ENCODE assay signal across 26 cellular contexts in genomic region chr20:13166006-13166405, GRCh38. TPM values are rescaled to one million over a fixed set of nuclear protein-coding genes. Genes with fewer than 3 reads are reported as not detected.
"Had no signal": no experiment of that assay in that cellular context is flagged by ENCODE, and none has a peak within 500 bp of the region (broad histone marks: within the 10 kb centered on the region; RNA-seq: fewer than 3 reads in every experiment).

No MANE protein-coding gene starts in this region.

- H3K4me1 ChIP-seq: colonic mucosa, left lung, uterus had no signal

- H3K36me3 ChIP-seq: brain microvascular endothelial cell, colonic mucosa, left lung, thoracic aorta, uterus had no signal

- H3K27ac Mint-ChIP-seq: activated CD4-positive, alpha-beta memory T cell treated with anti-CD3 and anti-CD28 coated beads, Interleukin-2, amount 10 ng/mL, durations not matched to agents 7 days and 5 days; activated CD4-positive, alpha-beta T cell treated with anti-CD3 and anti-CD28 coated beads, Interleukin-2, amount 10 ng/mL, durations not matched to agents 7 days and 5 days; activated T-cell treated with anti-CD3 and anti-CD28 coated beads, Interleukin-2, amount 50 U/mL, for 24 hours; nephron; progenitor cell of endocrine pancreas; stimulated activated effector memory CD8-positive, alpha-beta T cell treated with anti-CD3 and anti-CD28 coated beads, Interleukin-12 subunit alpha, Interleukin-12 subunit beta, amount 100 ng/mL, for 72 hours; stimulated activated naive CD8-positive, alpha-beta T cell treated with anti-CD3 and anti-CD28 coated beads, Interleukin-15, Interleukin-2, amounts not matched to agents 100 ng/mL and 50 ng/mL, for 24 hours; type B pancreatic cell had no signal

- H3K27me3 ChIP-seq: brain microvascular endothelial cell, colonic mucosa, left lung, uterus had no signal

- H3K27me3 Mint-ChIP-seq: activated CD4-positive, alpha-beta memory T cell treated with anti-CD3 and anti-CD28 coated beads, Interleukin-2, amount 10 ng/mL, durations not matched to agents 7 days and 5 days; activated CD4-positive, alpha-beta T cell treated with anti-CD3 and anti-CD28 coated beads, Interleukin-2, amount 10 ng/mL, durations not matched to agents 7 days and 5 days; progenitor cell of endocrine pancreas; stimulated activated naive CD8-positive, alpha-beta T cell treated with anti-CD3 and anti-CD28 coated beads, Interleukin-15, Interleukin-2, amounts not matched to agents 100 ng/mL and 50 ng/mL, for 24 hours; type B pancreatic cell had no signal

- H3K4me3 ChIP-seq: colonic mucosa, left lung, skin epidermis, thoracic aorta, uterus had no signal

- H3K36me3 Mint-ChIP-seq: stimulated activated effector memory CD8-positive, alpha-beta T cell treated with anti-CD3 and anti-CD28 coated beads, Interleukin-12 subunit alpha, Interleukin-12 subunit beta, amount 100 ng/mL, for 72 hours had no signal

- ATAC-seq: left lung; sciatic nerve; stimulated activated effector memory CD8-positive, alpha-beta T cell treated with anti-CD3 and anti-CD28 coated beads, Interleukin-12 subunit alpha, Interleukin-12 subunit beta, amount 100 ng/mL, for 72 hours had no signal

- DNase-seq: activated CD4-positive, alpha-beta memory T cell treated with anti-CD3 and anti-CD28 coated beads, Interleukin-2, amount 10 ng/mL, durations not matched to agents 7 days and 5 days; activated CD4-positive, alpha-beta T cell treated with anti-CD3 and anti-CD28 coated beads, Interleukin-2, amount 10 ng/mL, durations not matched to agents 7 days and 5 days; activated CD4-positive, CD25-positive, alpha-beta regulatory T cell treated with anti-CD3 and anti-CD28 coated beads, Interleukin-2, amount 50 U/mL, for 72 hours; activated CD8-positive, alpha-beta memory T cell treated with anti-CD3 and anti-CD28 coated beads, Interleukin-2, amount 50 U/mL, for 48 hours; activated gamma-delta T cell treated with Interleukin-2 at 50 U/mL for 16 hours; activated naive CD4-positive, alpha-beta T cell treated with anti-CD3 and anti-CD28 coated beads, Interleukin-2, amount 50 U/mL, for 16 hours; activated T-cell treated with anti-CD3 and anti-CD28 coated beads, Interleukin-2, amount 50 U/mL, for 24 hours; amniotic stem cell; brain microvascular endothelial cell; central memory CD4-positive, alpha-beta T cell; colonic mucosa; effector CD8-positive, alpha-beta T cell; kidney glomerular epithelial cell; left lung; stimulated activated CD4-positive, alpha-beta T cell treated with anti-CD3 and anti-CD28 coated beads, Interleukin-4, amount 100 ng/mL, for 24 hours; uterus had no signal

- H3K4me3 Mint-ChIP-seq: activated CD4-positive, alpha-beta memory T cell treated with anti-CD3 and anti-CD28 coated beads, Interleukin-2, amount 10 ng/mL, durations not matched to agents 7 days and 5 days; activated CD4-positive, alpha-beta T cell treated with anti-CD3 and anti-CD28 coated beads, Interleukin-2, amount 10 ng/mL, durations not matched to agents 7 days and 5 days; activated T-cell treated with anti-CD3 and anti-CD28 coated beads, Interleukin-2, amount 50 U/mL, for 24 hours; nephron; stimulated activated effector memory CD8-positive, alpha-beta T cell treated with anti-CD3 and anti-CD28 coated beads, Interleukin-12 subunit alpha, Interleukin-12 subunit beta, amount 100 ng/mL, for 72 hours; stimulated activated naive CD8-positive, alpha-beta T cell treated with anti-CD3 and anti-CD28 coated beads, Interleukin-15, Interleukin-2, amounts not matched to agents 100 ng/mL and 50 ng/mL, for 24 hours; type B pancreatic cell had no signal

- H3K4me1 Mint-ChIP-seq: activated CD4-positive, alpha-beta memory T cell treated with anti-CD3 and anti-CD28 coated beads, Interleukin-2, amount 10 ng/mL, durations not matched to agents 7 days and 5 days; activated CD4-positive, alpha-beta T cell treated with anti-CD3 and anti-CD28 coated beads, Interleukin-2, amount 10 ng/mL, durations not matched to agents 7 days and 5 days; nephron; stimulated activated effector memory CD8-positive, alpha-beta T cell treated with anti-CD3 and anti-CD28 coated beads, Interleukin-12 subunit alpha, Interleukin-12 subunit beta, amount 100 ng/mL, for 72 hours had no signal

- H3K27ac ChIP-seq: brain microvascular endothelial cell, colonic mucosa, epithelial cell of prostate, left lung, skin epidermis, thoracic aorta, uterus had no signal

- H3K9me3 Mint-ChIP-seq: activated CD4-positive, alpha-beta memory T cell treated with anti-CD3 and anti-CD28 coated beads, Interleukin-2, amount 10 ng/mL, durations not matched to agents 7 days and 5 days; activated CD4-positive, alpha-beta T cell treated with anti-CD3 and anti-CD28 coated beads, Interleukin-2, amount 10 ng/mL, durations not matched to agents 7 days and 5 days; activated T-cell treated with anti-CD3 and anti-CD28 coated beads, Interleukin-2, amount 50 U/mL, for 24 hours; stimulated activated effector memory CD8-positive, alpha-beta T cell treated with anti-CD3 and anti-CD28 coated beads, Interleukin-12 subunit alpha, Interleukin-12 subunit beta, amount 100 ng/mL, for 72 hours; stimulated activated naive CD8-positive, alpha-beta T cell treated with anti-CD3 and anti-CD28 coated beads, Interleukin-15, Interleukin-2, amounts not matched to agents 100 ng/mL and 50 ng/mL, for 24 hours; type B pancreatic cell had no signal

- H3K9me3 ChIP-seq: colonic mucosa, left lung, thoracic aorta, uterus had no signal

RNA-seq across cellular contexts. Expression of gene ISM1, which starts 55.1 kb away (rescaled TPM):
- total RNA-seq: activated CD4-positive, alpha-beta memory T cell treated with anti-CD3 and anti-CD28 coated beads, Interleukin-2, amount 10 ng/mL, durations not matched to agents 7 days and 5 days; lung microvascular endothelial cell had no signal
